ENCODE assay signal across 13 cellular contexts in genomic region chr7:77453531-77453930, GRCh38. TPM values are rescaled to one million over a fixed set of nuclear protein-coding genes. Genes with fewer than 3 reads are reported as not detected.
DNase-seq lines count a peak whose midpoint lies in the region; ATAC-seq and TF ChIP-seq lines count a peak whose summit lies in the region.
"Had no signal": no experiment of that assay in that cellular context is flagged by ENCODE, and none has a peak within 500 bp of the region (broad histone marks: within the 10 kb centered on the region; RNA-seq: fewer than 3 reads in every experiment).

No MANE protein-coding gene starts in this region.

- ATAC-seq in left lung (peak; percentile 21), GM18520 (IDR thresholded peaks at IDR 0.05; ENCODE audit: unreplicated experiment) (no peak)
- ATAC-seq: stimulated activated naive CD8-positive, alpha-beta T cell treated with anti-CD3 and anti-CD28 coated beads, Interleukin-15, amount 100 ng/mL, for 72 hours had no signal

- H3K36me3 ChIP-seq in left lung: no peaks in the 10 kb centered on the region
- no peaks in the 10 kb centered on the region for H3K36me3 ChIP-seq in tibial artery

- H3K27me3 ChIP-seq in left lung (no peaks in the 10 kb centered on the region), tibial artery (no peaks in the 10 kb centered on the region)

- no peak overlapping the region for H3K4me3 ChIP-seq in left lung
- H3K4me3 ChIP-seq in tibial artery: no peak overlapping the region

- peak; percentile 7 for DNase-seq in NCI-H2029 (lab: John Stamatoyannopoulos, UW)
- DNase-seq in NCI-H2029 treated with DMSO at 0.1 percent for 48 hours (lab: John Stamatoyannopoulos, UW): no peak
- DNase-seq in caudate nucleus (lab: John Stamatoyannopoulos, UW): peak in 5 of 61 donors; percentile 3 to 17 (median 11)
- no peak for DNase-seq in left lung
- peak; percentile 39 for DNase-seq in superior temporal gyrus (ENCODE audit: extremely low spot score)
- DNase-seq in NCI-H345 treated with DMSO at 0.1 percent for 48 hours (lab: John Stamatoyannopoulos, UW; ENCODE audit: unreplicated experiment): no peak
- DNase-seq in tibial artery: no peak
- DNase-seq: ACHN; activated T-cell treated with anti-CD3 and anti-CD28 coated beads, Interleukin-2, amount 50 U/mL, for 48 hours; naive B cell; NCI-H1417 treated with DMSO at 0.1 percent for 48 hours; stimulated activated naive CD8-positive, alpha-beta T cell treated with anti-CD3 and anti-CD28 coated beads, Interleukin-15, amount 100 ng/mL, for 72 hours had no signal

- H3K9me3 ChIP-seq in left lung (no peaks in the 10 kb centered on the region), tibial artery (no peaks in the 10 kb centered on the region)

- peaks cover 3 to 49% of the 10 kb centered on the region in 2 donors for H3K4me1 ChIP-seq in left lung
- peaks cover 0 to 8% (median 2%) of the 10 kb centered on the region in 4 donors for H3K4me1 ChIP-seq in tibial artery

- no peak for TF ChIP-seq CTCF in left lung (IDR thresholded peaks at IDR 0.05)
- TF ChIP-seq CTCF in tibial artery (IDR thresholded peaks at IDR 0.05): no peak

- intact Hi-C loops in left lung (cut with DNase I) (no loop called here), tibial artery (cut with DNase I; ENCODE audit: low total_unique reads) (no loop called here)

- H3K27ac ChIP-seq in caudate nucleus (ENCODE audit: low read depth, low read length): peak overlapping the region; percentile 48
- H3K27ac ChIP-seq in left lung: peak overlapping the region in 1 of 2 donors; percentile 78
- H3K27ac ChIP-seq in tibial artery: no peak overlapping the region

RNA-seq across cellular contexts. Expression of gene GSAP, which starts 37.4 kb away (rescaled TPM):
- 10 to 100 TPM; 40.9 to 45.4 TPM for total RNA-seq in left lung

Comparison
In these comparisons a context has a peak if more than half of its experiments do, and no peak if none do; other contexts are left out.
1. DNase-seq: peak in NCI-H2029 (single experiment) and superior temporal gyrus (single experiment); none in NCI-H2029 treated with DMSO at 0.1 percent for 48 hours (single experiment), left lung (0 of 2), NCI-H345 treated with DMSO at 0.1 percent for 48 hours (single experiment) and tibial artery (0 of 2).